1 cellular context compared by ENCODE assay signal in the genomic region with DNA sequence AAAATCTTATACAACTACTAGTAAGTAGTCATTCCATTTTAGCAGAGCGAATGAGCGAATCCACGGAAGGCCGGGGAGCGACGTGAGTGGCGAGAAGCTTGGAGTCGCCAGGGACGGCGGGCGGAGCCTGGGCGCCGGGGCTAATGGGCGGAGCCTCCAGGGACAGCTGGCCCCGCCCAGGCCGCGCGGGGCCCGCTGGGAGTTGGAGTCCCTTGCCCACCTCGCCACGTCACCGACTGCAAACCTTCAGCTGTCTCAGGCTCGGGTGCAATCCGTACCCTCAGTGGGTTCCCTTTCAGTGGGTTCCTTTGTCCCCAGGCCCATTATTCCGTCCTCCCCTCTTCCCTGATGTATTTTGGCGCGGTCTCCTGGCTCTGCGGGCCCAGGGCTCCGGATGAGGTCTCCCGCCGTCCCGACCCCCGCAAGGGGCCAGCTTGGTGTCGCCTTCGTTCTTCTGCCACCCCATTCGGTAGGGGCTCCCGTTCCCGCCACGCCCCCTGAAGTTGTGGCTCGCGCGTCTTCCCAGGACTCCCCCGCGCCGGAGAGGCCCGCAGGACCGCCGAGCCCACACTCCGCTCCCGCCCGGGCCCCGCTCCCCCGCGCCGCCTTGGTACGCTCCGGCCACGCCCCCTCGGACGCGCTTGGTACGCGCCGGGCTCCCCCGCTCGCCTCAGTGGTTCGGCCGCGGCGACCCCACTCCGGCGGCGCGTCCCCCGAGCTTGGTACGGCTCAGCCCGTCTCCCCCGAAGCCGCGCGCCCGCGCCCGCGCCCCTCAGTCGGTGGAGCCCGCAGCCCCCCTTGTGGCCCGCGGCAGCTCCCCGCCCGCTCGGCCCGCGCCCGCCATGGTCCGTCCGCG.
TF ChIP-seq lines count a peak whose summit lies in the region.

A gene (plus strand): TSS at position 673 of the 856 bp plus-strand sequence.

TF ChIP-seq in HEK293, 187 proteins besides CTCF, POLR2A, EP300 and RAD21 (continued from another document and continues in another):
- TF ChIP-seq, protein P1, sequence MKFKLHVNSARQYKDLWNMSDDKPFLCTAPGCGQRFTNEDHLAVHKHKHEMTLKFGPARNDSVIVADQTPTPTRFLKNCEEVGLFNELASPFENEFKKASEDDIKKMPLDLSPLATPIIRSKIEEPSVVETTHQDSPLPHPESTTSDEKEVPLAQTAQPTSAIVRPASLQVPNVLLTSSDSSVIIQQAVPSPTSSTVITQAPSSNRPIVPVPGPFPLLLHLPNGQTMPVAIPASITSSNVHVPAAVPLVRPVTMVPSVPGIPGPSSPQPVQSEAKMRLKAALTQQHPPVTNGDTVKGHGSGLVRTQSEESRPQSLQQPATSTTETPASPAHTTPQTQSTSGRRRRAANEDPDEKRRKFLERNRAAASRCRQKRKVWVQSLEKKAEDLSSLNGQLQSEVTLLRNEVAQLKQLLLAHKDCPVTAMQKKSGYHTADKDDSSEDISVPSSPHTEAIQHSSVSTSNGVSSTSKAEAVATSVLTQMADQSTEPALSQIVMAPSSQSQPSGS (tag by site-specific recombination; IDR thresholded peaks at IDR 0.05; ENCODE audit: low read depth): 0 out of 2 replicates have a peak, but pooled peaks have one; percentile 17
- TF ChIP-seq, protein P2, sequence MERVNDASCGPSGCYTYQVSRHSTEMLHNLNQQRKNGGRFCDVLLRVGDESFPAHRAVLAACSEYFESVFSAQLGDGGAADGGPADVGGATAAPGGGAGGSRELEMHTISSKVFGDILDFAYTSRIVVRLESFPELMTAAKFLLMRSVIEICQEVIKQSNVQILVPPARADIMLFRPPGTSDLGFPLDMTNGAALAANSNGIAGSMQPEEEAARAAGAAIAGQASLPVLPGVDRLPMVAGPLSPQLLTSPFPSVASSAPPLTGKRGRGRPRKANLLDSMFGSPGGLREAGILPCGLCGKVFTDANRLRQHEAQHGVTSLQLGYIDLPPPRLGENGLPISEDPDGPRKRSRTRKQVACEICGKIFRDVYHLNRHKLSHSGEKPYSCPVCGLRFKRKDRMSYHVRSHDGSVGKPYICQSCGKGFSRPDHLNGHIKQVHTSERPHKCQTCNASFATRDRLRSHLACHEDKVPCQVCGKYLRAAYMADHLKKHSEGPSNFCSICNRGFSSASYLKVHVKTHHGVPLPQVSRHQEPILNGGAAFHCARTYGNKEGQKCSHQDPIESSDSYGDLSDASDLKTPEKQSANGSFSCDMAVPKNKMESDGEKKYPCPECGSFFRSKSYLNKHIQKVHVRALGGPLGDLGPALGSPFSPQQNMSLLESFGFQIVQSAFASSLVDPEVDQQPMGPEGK (tag by site-specific recombination; IDR thresholded peaks at IDR 0.05): peak; percentile 99
- TF ChIP-seq, protein P3, sequence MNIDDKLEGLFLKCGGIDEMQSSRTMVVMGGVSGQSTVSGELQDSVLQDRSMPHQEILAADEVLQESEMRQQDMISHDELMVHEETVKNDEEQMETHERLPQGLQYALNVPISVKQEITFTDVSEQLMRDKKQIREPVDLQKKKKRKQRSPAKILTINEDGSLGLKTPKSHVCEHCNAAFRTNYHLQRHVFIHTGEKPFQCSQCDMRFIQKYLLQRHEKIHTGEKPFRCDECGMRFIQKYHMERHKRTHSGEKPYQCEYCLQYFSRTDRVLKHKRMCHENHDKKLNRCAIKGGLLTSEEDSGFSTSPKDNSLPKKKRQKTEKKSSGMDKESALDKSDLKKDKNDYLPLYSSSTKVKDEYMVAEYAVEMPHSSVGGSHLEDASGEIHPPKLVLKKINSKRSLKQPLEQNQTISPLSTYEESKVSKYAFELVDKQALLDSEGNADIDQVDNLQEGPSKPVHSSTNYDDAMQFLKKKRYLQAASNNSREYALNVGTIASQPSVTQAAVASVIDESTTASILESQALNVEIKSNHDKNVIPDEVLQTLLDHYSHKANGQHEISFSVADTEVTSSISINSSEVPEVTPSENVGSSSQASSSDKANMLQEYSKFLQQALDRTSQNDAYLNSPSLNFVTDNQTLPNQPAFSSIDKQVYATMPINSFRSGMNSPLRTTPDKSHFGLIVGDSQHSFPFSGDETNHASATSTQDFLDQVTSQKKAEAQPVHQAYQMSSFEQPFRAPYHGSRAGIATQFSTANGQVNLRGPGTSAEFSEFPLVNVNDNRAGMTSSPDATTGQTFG (tag by site-specific recombination; IDR thresholded peaks at IDR 0.05; ENCODE audit: borderline replicate concordance): no peak
- peak; percentile 97 for TF ChIP-seq KLF16 (tag by site-specific recombination; IDR thresholded peaks at IDR 0.05)
- TF ChIP-seq GLI2 (tag by site-specific recombination; IDR thresholded peaks at IDR 0.05; ENCODE audit: borderline replicate concordance, low read depth): no peak
- no peak for TF ChIP-seq ZNF214 (tag by site-specific recombination; IDR thresholded peaks at IDR 0.05; ENCODE audit: borderline replicate concordance)
- TF ChIP-seq OVOL3 (tag by site-specific recombination; IDR thresholded peaks at IDR 0.05): no peak
- peak; percentile 77 for TF ChIP-seq EGR2 (tag by site-specific recombination; IDR thresholded peaks at IDR 0.05; ENCODE audit: low read depth)
- TF ChIP-seq ZFHX2 (tag by site-specific recombination; conservative IDR thresholded peaks at IDR 0.05): peak; percentile 90
- TF ChIP-seq GFI1B (tag by site-specific recombination; IDR thresholded peaks at IDR 0.05): no peak; the same call in 1 of the 2 replicates
- TF ChIP-seq, protein P4, sequence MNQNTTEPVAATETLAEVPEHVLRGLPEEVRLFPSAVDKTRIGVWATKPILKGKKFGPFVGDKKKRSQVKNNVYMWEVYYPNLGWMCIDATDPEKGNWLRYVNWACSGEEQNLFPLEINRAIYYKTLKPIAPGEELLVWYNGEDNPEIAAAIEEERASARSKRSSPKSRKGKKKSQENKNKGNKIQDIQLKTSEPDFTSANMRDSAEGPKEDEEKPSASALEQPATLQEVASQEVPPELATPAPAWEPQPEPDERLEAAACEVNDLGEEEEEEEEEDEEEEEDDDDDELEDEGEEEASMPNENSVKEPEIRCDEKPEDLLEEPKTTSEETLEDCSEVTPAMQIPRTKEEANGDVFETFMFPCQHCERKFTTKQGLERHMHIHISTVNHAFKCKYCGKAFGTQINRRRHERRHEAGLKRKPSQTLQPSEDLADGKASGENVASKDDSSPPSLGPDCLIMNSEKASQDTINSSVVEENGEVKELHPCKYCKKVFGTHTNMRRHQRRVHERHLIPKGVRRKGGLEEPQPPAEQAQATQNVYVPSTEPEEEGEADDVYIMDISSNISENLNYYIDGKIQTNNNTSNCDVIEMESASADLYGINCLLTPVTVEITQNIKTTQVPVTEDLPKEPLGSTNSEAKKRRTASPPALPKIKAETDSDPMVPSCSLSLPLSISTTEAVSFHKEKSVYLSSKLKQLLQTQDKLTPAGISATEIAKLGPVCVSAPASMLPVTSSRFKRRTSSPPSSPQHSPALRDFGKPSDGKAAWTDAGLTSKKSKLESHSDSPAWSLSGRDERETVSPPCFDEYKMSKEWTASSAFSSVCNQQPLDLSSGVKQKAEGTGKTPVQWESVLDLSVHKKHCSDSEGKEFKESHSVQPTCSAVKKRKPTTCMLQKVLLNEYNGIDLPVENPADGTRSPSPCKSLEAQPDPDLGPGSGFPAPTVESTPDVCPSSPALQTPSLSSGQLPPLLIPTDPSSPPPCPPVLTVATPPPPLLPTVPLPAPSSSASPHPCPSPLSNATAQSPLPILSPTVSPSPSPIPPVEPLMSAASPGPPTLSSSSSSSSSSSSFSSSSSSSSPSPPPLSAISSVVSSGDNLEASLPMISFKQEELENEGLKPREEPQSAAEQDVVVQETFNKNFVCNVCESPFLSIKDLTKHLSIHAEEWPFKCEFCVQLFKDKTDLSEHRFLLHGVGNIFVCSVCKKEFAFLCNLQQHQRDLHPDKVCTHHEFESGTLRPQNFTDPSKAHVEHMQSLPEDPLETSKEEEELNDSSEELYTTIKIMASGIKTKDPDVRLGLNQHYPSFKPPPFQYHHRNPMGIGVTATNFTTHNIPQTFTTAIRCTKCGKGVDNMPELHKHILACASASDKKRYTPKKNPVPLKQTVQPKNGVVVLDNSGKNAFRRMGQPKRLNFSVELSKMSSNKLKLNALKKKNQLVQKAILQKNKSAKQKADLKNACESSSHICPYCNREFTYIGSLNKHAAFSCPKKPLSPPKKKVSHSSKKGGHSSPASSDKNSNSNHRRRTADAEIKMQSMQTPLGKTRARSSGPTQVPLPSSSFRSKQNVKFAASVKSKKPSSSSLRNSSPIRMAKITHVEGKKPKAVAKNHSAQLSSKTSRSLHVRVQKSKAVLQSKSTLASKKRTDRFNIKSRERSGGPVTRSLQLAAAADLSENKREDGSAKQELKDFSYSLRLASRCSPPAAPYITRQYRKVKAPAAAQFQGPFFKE (tag by site-specific recombination; IDR thresholded peaks at IDR 0.05; ENCODE audit: borderline replicate concordance): no peak
- TF ChIP-seq ZNF335 (tag by site-specific recombination; conservative IDR thresholded peaks at IDR 0.05): peak; percentile 94
- TF ChIP-seq KLF10 (tag by site-specific recombination; IDR thresholded peaks at IDR 0.05): peak; percentile 94
- no peak; the same call in 1 of the 2 replicates for TF ChIP-seq ZNF626 (tag by site-specific recombination; IDR thresholded peaks at IDR 0.05)
- TF ChIP-seq ZNF23 (tag by site-specific recombination; IDR thresholded peaks at IDR 0.05; ENCODE audit: borderline replicate concordance): no peak
- peak; percentile 97 for TF ChIP-seq ZNF561 (tag by site-specific recombination; IDR thresholded peaks at IDR 0.05; ENCODE audit: borderline replicate concordance)
- TF ChIP-seq, protein P5, sequence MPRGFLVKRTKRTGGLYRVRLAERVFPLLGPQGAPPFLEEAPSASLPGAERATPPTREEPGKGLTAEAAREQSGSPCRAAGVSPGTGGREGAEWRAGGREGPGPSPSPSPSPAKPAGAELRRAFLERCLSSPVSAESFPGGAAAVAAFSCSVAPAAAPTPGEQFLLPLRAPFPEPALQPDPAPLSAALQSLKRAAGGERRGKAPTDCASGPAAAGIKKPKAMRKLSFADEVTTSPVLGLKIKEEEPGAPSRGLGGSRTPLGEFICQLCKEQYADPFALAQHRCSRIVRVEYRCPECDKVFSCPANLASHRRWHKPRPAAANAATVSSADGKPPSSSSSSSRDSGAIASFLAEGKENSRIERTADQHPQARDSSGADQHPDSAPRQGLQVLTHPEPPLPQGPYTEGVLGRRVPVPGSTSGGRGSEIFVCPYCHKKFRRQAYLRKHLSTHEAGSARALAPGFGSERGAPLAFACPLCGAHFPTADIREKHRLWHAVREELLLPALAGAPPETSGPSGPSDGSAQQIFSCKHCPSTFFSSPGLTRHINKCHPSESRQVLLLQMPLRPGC (tag by site-specific recombination; IDR thresholded peaks at IDR 0.05): 0 out of 2 replicates have a peak, but pooled peaks have one; percentile 54
- no peak for TF ChIP-seq ZNF423 (tag by site-specific recombination; IDR thresholded peaks at IDR 0.05)
- TF ChIP-seq ZNF248 (tag by site-specific recombination; IDR thresholded peaks at IDR 0.05): no peak
- peak; percentile 88; the same call in 1 of the 2 replicates for TF ChIP-seq ZNF785 (tag by site-specific recombination; IDR thresholded peaks at IDR 0.05)
- TF ChIP-seq GLIS2 (tag by site-specific recombination; IDR thresholded peaks at IDR 0.05): peak; percentile 97
- TF ChIP-seq, protein P6, sequence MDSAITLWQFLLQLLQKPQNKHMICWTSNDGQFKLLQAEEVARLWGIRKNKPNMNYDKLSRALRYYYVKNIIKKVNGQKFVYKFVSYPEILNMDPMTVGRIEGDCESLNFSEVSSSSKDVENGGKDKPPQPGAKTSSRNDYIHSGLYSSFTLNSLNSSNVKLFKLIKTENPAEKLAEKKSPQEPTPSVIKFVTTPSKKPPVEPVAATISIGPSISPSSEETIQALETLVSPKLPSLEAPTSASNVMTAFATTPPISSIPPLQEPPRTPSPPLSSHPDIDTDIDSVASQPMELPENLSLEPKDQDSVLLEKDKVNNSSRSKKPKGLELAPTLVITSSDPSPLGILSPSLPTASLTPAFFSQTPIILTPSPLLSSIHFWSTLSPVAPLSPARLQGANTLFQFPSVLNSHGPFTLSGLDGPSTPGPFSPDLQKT (IDR thresholded peaks at IDR 0.05; ENCODE audit: borderline replicate concordance, low read depth, low read length): no peak
- TF ChIP-seq YY1 (tag by site-specific recombination; IDR thresholded peaks at IDR 0.05): no peak; the same call in 1 of the 2 replicates
- no peak for TF ChIP-seq ZNF473 (tag by site-specific recombination; IDR thresholded peaks at IDR 0.05)
- peak; percentile 92 for TF ChIP-seq ZNF24 (tag by site-specific recombination; IDR thresholded peaks at IDR 0.05)
- TF ChIP-seq ZNF221 (tag by site-specific recombination; IDR thresholded peaks at IDR 0.05; ENCODE audit: borderline replicate concordance): 0 out of 2 replicates have a peak, but pooled peaks have one; percentile 22
- TF ChIP-seq, protein P7, sequence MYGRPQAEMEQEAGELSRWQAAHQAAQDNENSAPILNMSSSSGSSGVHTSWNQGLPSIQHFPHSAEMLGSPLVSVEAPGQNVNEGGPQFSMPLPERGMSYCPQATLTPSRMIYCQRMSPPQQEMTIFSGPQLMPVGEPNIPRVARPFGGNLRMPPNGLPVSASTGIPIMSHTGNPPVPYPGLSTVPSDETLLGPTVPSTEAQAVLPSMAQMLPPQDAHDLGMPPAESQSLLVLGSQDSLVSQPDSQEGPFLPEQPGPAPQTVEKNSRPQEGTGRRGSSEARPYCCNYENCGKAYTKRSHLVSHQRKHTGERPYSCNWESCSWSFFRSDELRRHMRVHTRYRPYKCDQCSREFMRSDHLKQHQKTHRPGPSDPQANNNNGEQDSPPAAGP (tag by site-specific recombination; IDR thresholded peaks at IDR 0.05): 0 out of 2 replicates have a peak, but pooled peaks have one; percentile 51
- peak; percentile 61; the same call in 1 of the 2 replicates for TF ChIP-seq ZSCAN23 (tag by site-specific recombination; IDR thresholded peaks at IDR 0.05)
- no peak for TF ChIP-seq ZNF48 (tag by site-specific recombination; IDR thresholded peaks at IDR 0.05)
- TF ChIP-seq, protein P8, sequence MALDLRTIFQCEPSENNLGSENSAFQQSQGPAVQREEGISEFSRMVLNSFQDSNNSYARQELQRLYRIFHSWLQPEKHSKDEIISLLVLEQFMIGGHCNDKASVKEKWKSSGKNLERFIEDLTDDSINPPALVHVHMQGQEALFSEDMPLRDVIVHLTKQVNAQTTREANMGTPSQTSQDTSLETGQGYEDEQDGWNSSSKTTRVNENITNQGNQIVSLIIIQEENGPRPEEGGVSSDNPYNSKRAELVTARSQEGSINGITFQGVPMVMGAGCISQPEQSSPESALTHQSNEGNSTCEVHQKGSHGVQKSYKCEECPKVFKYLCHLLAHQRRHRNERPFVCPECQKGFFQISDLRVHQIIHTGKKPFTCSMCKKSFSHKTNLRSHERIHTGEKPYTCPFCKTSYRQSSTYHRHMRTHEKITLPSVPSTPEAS (tag by site-specific recombination; IDR thresholded peaks at IDR 0.05): no peak
- peak; percentile 90 for TF ChIP-seq ZFP69B (tag by site-specific recombination; IDR thresholded peaks at IDR 0.05)
- no peak; the same call in 1 of the 2 replicates for TF ChIP-seq KLF7 (tag by site-specific recombination; IDR thresholded peaks at IDR 0.05; ENCODE audit: borderline replicate concordance)
- TF ChIP-seq ZBTB21 (tag by site-specific recombination; IDR thresholded peaks at IDR 0.05): peak; percentile 65; the same call in 1 of the 2 replicates
- no peak for TF ChIP-seq ZNF624 (tag by site-specific recombination; IDR thresholded peaks at IDR 0.05)
- no peak for TF ChIP-seq ZNF266 (tag by site-specific recombination; IDR thresholded peaks at IDR 0.05; ENCODE audit: low read depth)
- TF ChIP-seq ZNF155 (tag by site-specific recombination; IDR thresholded peaks at IDR 0.05): no peak
- peak; percentile 89 for TF ChIP-seq ZSCAN30 (tag by site-specific recombination; IDR thresholded peaks at IDR 0.05)
- no peak for TF ChIP-seq ZNF529 (tag by site-specific recombination; IDR thresholded peaks at IDR 0.05; ENCODE audit: insufficient replicate concordance)
